ENCODE assay signal across 20 cellular contexts in the genomic region with DNA sequence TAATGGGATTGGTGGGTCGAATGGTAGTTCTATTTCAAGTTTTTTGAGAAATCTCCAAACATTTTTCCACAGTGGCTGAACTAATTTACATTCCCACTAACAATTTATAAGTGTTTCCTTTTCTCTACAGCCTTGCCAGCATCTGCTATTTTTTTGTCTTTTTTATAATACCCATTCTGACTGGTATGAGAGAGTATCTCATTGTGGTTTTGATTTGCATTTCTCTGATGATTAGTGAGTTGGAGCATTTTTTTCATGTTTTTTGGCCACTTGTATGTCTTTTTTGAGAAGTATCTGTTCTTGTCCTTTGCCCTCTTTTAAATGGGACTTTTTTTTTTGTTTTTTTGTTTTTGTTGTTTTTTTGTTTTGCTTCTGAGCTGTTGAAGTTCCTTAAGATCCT.
"Had no signal": no experiment of that assay in that cellular context is flagged by ENCODE, and none has a peak within 500 bp of the region (broad histone marks: within the 10 kb centered on the region; RNA-seq: fewer than 3 reads in every experiment).

No MANE protein-coding gene starts in this region.

- ATAC-seq: foreskin keratinocyte; gastroesophageal sphincter; heart left ventricle; left colon; left lobe of liver; left ventricle myocardium superior; lower lobe of right lung; mucosa of descending colon; naive thymus-derived CD8-positive, alpha-beta T cell had no signal

- DNase-seq: dermis blood vessel endothelial cell; dorsolateral prefrontal cortex; effector CD4-positive, alpha-beta T cell; effector memory CD4-positive, alpha-beta T cell; foreskin keratinocyte; heart left ventricle; hypothalamus; immature natural killer cell; islet precursor cell; kidney; kidney glomerular epithelial cell; left colon; left ventricle myocardium superior; lower lobe of right lung; mesenchymal stem cell; mucosa of descending colon; naive B cell; naive thymus-derived CD8-positive, alpha-beta T cell had no signal
